29 cellular contexts compared by ENCODE assay signal in the genomic region with DNA sequence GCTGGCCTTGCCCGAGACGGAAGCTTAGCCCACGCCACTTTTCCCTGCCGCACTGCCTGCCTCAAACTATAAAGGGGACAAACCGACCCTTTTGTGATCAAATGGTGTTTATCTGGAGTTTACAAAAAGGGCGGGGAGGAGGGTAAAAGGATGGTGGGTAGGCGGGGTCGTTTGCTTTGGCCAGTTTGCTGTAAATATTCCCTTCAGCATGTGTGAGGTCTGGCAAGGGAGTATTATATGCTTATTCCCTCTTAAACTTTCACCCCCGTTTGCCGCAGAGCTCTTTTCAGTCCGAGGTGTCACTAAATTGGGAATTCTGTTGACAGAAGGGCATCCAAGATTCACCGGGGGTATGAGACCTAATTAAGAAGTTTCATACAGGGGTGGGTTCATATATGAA. TPM values are rescaled to one million over a fixed set of nuclear protein-coding genes. Genes with fewer than 3 reads are reported as not detected.
DNase-seq lines count a peak whose midpoint lies in the region; ATAC-seq and TF ChIP-seq lines count a peak whose summit lies in the region.
"Had no signal": no experiment of that assay in that cellular context is flagged by ENCODE, and none has a peak within 500 bp of the region (broad histone marks: within the 10 kb centered on the region; RNA-seq: fewer than 3 reads in every experiment).

No MANE protein-coding gene starts in this region.

- no peak for TF ChIP-seq CTCF in HEK293 (tag by site-specific recombination; IDR thresholded peaks at IDR 0.05)
- no peak for TF ChIP-seq CTCF in endodermal cell (conservative IDR thresholded peaks at IDR 0.05)
- TF ChIP-seq CTCF in nephron (IDR thresholded peaks at IDR 0.05; ENCODE audit: unreplicated experiment in 3 of 3) = no peak

- H3K27me3 ChIP-seq in endodermal cell (ENCODE audit: control insufficient read depth, insufficient read depth, low read length, poor library complexity, severe bottlenecking) (peaks cover 76% of the 10 kb centered on the region), HAP-1 (ENCODE audit: low read depth) (no peaks in the 10 kb centered on the region)
- H3K27me3 ChIP-seq: MG63 had no signal

- H3K9me3 Mint-ChIP-seq in endodermal cell = no peaks in the 10 kb centered on the region
- no peaks in the 10 kb centered on the region for H3K9me3 Mint-ChIP-seq in nephron
- H3K9me3 Mint-ChIP-seq: activated naive CD8-positive, alpha-beta T cell treated with anti-CD3 and anti-CD28 coated beads, Interleukin-2, amount 50 U/mL, for 24 hours; central memory CD8-positive, alpha-beta T cell had no signal

- DNase-seq in endodermal cell (peak; percentile 69), HAP-1 (ENCODE audit: low spot score in 2 of 2) (no peak), activated gamma-delta T cell (lab: John Stamatoyannopoulos, UW) (no peak)
- DNase-seq: activated CD4-positive, alpha-beta T cell treated with anti-CD3 and anti-CD28 coated beads, Interleukin-2, amount 50 U/mL, for 4 hours; activated CD8-positive, alpha-beta memory T cell treated with anti-CD3 and anti-CD28 coated beads, Interleukin-2, amount 10 ng/mL, durations not matched to agents 7 days and 5 days; activated naive CD8-positive, alpha-beta T cell treated with anti-CD3 and anti-CD28 coated beads, Interleukin-2, amount 50 U/mL, for 24 hours; activated T-cell treated with anti-CD3 and anti-CD28 coated beads, Interleukin-2, amount 50 U/mL, for 48 hours; dermis blood vessel endothelial cell; GF-D8; hypothalamus; immature natural killer cell; MG63; NCI-H1105 treated with DMSO at 0.1 percent for 48 hours; NCI-H1930; NCI-H524; OCI-M1; stimulated activated CD4-positive, alpha-beta T cell treated with anti-CD3 and anti-CD28 coated beads, Interleukin-12 subunit alpha, Interleukin-12 subunit beta, amount 100 ng/mL, for 4 hours; stimulated activated CD4-positive, alpha-beta T cell treated with anti-CD3 and anti-CD28 coated beads, Interleukin-4, amount 100 ng/mL, for 1 hour; tibial artery had no signal

- H3K36me3 ChIP-seq in HEK293 (ENCODE audit: control insufficient read depth in 2 of 2, insufficient read depth in 1 of 2, low read length in 2 of 2) (no peaks in the 10 kb centered on the region), endodermal cell (ENCODE audit: control insufficient read depth, insufficient read depth, low read length) (no peaks in the 10 kb centered on the region), urinary bladder (ENCODE audit: insufficient read depth) (no peaks in the 10 kb centered on the region), HAP-1 (replicated peaks) (no peaks in the 10 kb centered on the region)
- H3K36me3 ChIP-seq: BLaER1 treated with 17β-estradiol and CSF1 and Interleukin-3, amounts not matched to agents 10 nM and 100 nM; MG63; tibial artery had no signal

- H3K27ac Mint-ChIP-seq in endodermal cell (no peak overlapping the region), nephron (peak overlapping the region in 2 of 3 experiments; percentile 97)
- H3K27ac Mint-ChIP-seq: activated CD8-positive, alpha-beta memory T cell treated with anti-CD3 and anti-CD28 coated beads, Interleukin-2, amount 10 ng/mL, durations not matched to agents 7 days and 5 days; activated naive CD8-positive, alpha-beta T cell treated with anti-CD3 and anti-CD28 coated beads, Interleukin-2, amount 50 U/mL, for 24 hours; immature natural killer cell had no signal

- in situ Hi-C loops in HAP-1 (cut with MboI; ENCODE audit: low sequenced_read_pairs) = no loop called here

- peaks cover 4% of the 10 kb centered on the region for H3K4me1 ChIP-seq in HEK293 (ENCODE audit: control insufficient read depth, insufficient read depth, low read length)
- peaks cover 16% of the 10 kb centered on the region for H3K4me1 ChIP-seq in endodermal cell (ENCODE audit: control insufficient read depth, insufficient read depth, low read length)
- H3K4me1 ChIP-seq in urinary bladder (ENCODE audit: insufficient read depth) = no peaks in the 10 kb centered on the region
- H3K4me1 ChIP-seq in HAP-1 = peaks cover 6% of the 10 kb centered on the region; the same call in 1 of the 2 replicates

- H3K4me3 Mint-ChIP-seq in endodermal cell = peak overlapping the region; percentile 92
- peak overlapping the region; percentile 9 to 68 (median 34) for H3K4me3 Mint-ChIP-seq in nephron
- H3K4me3 Mint-ChIP-seq: activated CD8-positive, alpha-beta memory T cell treated with anti-CD3 and anti-CD28 coated beads, Interleukin-2, amount 10 ng/mL, durations not matched to agents 7 days and 5 days; activated naive CD8-positive, alpha-beta T cell treated with anti-CD3 and anti-CD28 coated beads, Interleukin-2, amount 50 U/mL, for 24 hours; central memory CD8-positive, alpha-beta T cell; immature natural killer cell had no signal

- no peak overlapping the region for H3K4me3 ChIP-seq in HEK293 (ENCODE audit: low read depth, low read length)
- peak overlapping the region; percentile 71 for H3K4me3 ChIP-seq in endodermal cell (ENCODE audit: low read length)
- H3K4me3 ChIP-seq in urinary bladder (ENCODE audit: low read depth, low read length) = no peak overlapping the region
- H3K4me3 ChIP-seq in HAP-1 = no peak overlapping the region
- H3K4me3 ChIP-seq: BLaER1 treated with 17β-estradiol and CSF1 and Interleukin-3, amounts not matched to agents 10 nM and 100 nM; MG63; SK-N-MC; tibial artery had no signal

- H3K9me3 ChIP-seq in HEK293 (ENCODE audit: control insufficient read depth, insufficient read depth, low read depth, low read length) (no peaks in the 10 kb centered on the region), endodermal cell (ENCODE audit: control insufficient read depth, low read length) (no peaks in the 10 kb centered on the region), HAP-1 (no peaks in the 10 kb centered on the region)
- H3K9me3 ChIP-seq: MG63, tibial artery had no signal

- H3K27ac ChIP-seq in HEK293 (ENCODE audit: extremely low read depth, low read depth, low read length) (no peak overlapping the region), endodermal cell (ENCODE audit: low read depth, low read length) (no peak overlapping the region), urinary bladder (ENCODE audit: low read depth) (peak overlapping the region; percentile 94)
- H3K27ac ChIP-seq: BLaER1 treated with 17β-estradiol and CSF1 and Interleukin-3, amounts not matched to agents 10 nM and 100 nM; KMS-11; SK-N-MC; tibial artery had no signal

- no peak overlapping the region for H3K9ac ChIP-seq in endodermal cell (ENCODE audit: extremely low read depth, low read length, poor library complexity, severe bottlenecking)
- H3K9ac ChIP-seq: BLaER1 treated with 17β-estradiol and CSF1 and Interleukin-3, amounts not matched to agents 10 nM and 100 nM; KMS-11 had no signal

- peaks cover 90% of the 10 kb centered on the region for H3K27me3 Mint-ChIP-seq in endodermal cell (ENCODE audit: insufficient read depth)
- peaks cover 93% of the 10 kb centered on the region for H3K27me3 Mint-ChIP-seq in nephron (ENCODE audit: low read depth)

- 0 to 2% methylated on average over 2 to 10 of the region's 12 CpGs for WGBS in endodermal cell (ENCODE audit: insufficient coverage in 1 of 2, insufficient read length in 1 of 2), 2 experiments
- WGBS in urinary bladder = 53% methylated on average over 12 of the region's 12 CpGs

- ATAC-seq in HG03108 (IDR thresholded peaks at IDR 0.05; ENCODE audit: unreplicated experiment) = no peak
- ATAC-seq: activated CD8-positive, alpha-beta memory T cell treated with anti-CD3 and anti-CD28 coated beads, Interleukin-2, amount 10 ng/mL, durations not matched to agents 7 days and 5 days; activated naive CD8-positive, alpha-beta T cell treated with anti-CD3 and anti-CD28 coated beads, Interleukin-2, amount 50 U/mL, for 24 hours; sciatic nerve had no signal

- CTCF ChIA-PET in HEK293 (lab: Yijun Ruan, JAX) = no interaction called here

- H3K36me3 Mint-ChIP-seq in endodermal cell (ENCODE audit: low read depth) (no peaks in the 10 kb centered on the region), nephron (ENCODE audit: low read depth) (no peaks in the 10 kb centered on the region)
- H3K36me3 Mint-ChIP-seq: immature natural killer cell had no signal

- POLR2A ChIA-PET in HEK293 (lab: Yijun Ruan, JAX) = interaction anchor here (0.6 kb wide), 1 partner anchor 15 kb away, joined by 5 read pairs; no protein-coding TSS in a partner anchor

- H3K4me1 Mint-ChIP-seq in endodermal cell (peaks cover 67% of the 10 kb centered on the region), nephron (peaks cover 72% of the 10 kb centered on the region)

TF ChIP-seq in HEK293, 187 proteins besides CTCF, POLR2A, EP300 and RAD21:
- TF ChIP-seq, protein P1, sequence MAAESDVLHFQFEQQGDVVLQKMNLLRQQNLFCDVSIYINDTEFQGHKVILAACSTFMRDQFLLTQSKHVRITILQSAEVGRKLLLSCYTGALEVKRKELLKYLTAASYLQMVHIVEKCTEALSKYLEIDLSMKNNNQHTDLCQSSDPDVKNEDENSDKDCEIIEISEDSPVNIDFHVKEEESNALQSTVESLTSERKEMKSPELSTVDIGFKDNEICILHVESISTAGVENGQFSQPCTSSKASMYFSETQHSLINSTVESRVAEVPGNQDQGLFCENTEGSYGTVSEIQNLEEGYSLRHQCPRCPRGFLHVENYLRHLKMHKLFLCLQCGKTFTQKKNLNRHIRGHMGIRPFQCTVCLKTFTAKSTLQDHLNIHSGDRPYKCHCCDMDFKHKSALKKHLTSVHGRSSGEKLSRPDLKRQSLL (tag by site-specific recombination; IDR thresholded peaks at IDR 0.05) = no peak
- peak; percentile 34; the same call in 1 of the 2 replicates for TF ChIP-seq KLF1 (tag by site-specific recombination; IDR thresholded peaks at IDR 0.05)

RNA-seq across cellular contexts. Expression of a gene that starts 3.8 kb away (rescaled TPM):
- 10 to 100 TPM; 80.8 to 88.1 TPM for total RNA-seq in endodermal cell
- polyA plus RNA-seq in endodermal cell (2013, experiment 1 of 2) = 5.5 TPM
- 5.9 TPM for polyA plus RNA-seq in endodermal cell (2013, experiment 2 of 2)
- total RNA-seq in urinary bladder = 123 TPM
- 53.8 TPM for polyA plus RNA-seq in urinary bladder
- total RNA-seq: activated CD8-positive, alpha-beta memory T cell treated with anti-CD3 and anti-CD28 coated beads, Interleukin-2, amount 10 ng/mL, durations not matched to agents 7 days and 5 days; T-helper 1 cell treated with Interleukin-12 subunit alpha and Interleukin-12 subunit beta and Interleukin-4 antibody, amounts not matched to agents 30 ng/mL and 1 ng/mL, for 36 hours had no signal
- polyA plus RNA-seq: immature natural killer cell had no signal
